19 cellular contexts compared by ENCODE assay signal in genomic region chr11:42244376-42244775, GRCh38.
DNase-seq lines count a peak whose midpoint lies in the region; ATAC-seq, FAIRE-seq and TF ChIP-seq lines count a peak whose summit lies in the region.
"Had no signal": no experiment of that assay in that cellular context is flagged by ENCODE, and none has a peak within 500 bp of the region (broad histone marks: within the 10 kb centered on the region; RNA-seq: fewer than 3 reads in every experiment).

No MANE protein-coding gene starts in this region.

- H4K20me1 ChIP-seq in GM23338 (replicated peaks; ENCODE audit: insufficient read depth) (no peaks in the 10 kb centered on the region), neural progenitor cell (ENCODE audit: low read depth) (no peaks in the 10 kb centered on the region)
- H4K20me1 ChIP-seq: BLaER1 had no signal

- no peak for FAIRE-seq in pancreas (lab: Jason Lieb, UNC)
- FAIRE-seq: GM12891, GM18507 had no signal

- no peaks in the 10 kb centered on the region for H3K27me3 ChIP-seq in GM23338 (ENCODE audit: insufficient read depth)
- no peaks in the 10 kb centered on the region for H3K27me3 ChIP-seq in neural progenitor cell
- no peaks in the 10 kb centered on the region for H3K27me3 ChIP-seq in pancreas
- H3K27me3 ChIP-seq: BLaER1 had no signal

- no peaks in the 10 kb centered on the region for H3K36me3 ChIP-seq in GM23338 (ENCODE audit: insufficient read depth)
- no peaks in the 10 kb centered on the region for H3K36me3 ChIP-seq in neural progenitor cell
- H3K36me3 ChIP-seq in pancreas = no peaks in the 10 kb centered on the region
- H3K36me3 ChIP-seq: BLaER1 had no signal

- CTCF ChIA-PET in WTC11 (lab: Charles Lee) = no interaction called here

- H3F3A ChIP-seq in GM23338 (replicated peaks; ENCODE audit: low read depth) (no peaks in the 10 kb centered on the region), neural progenitor cell (ENCODE audit: low read depth) (peaks cover 11% of the 10 kb centered on the region)

- H2AFZ ChIP-seq in GM23338 (peak overlapping the region; percentile 77), neural progenitor cell (replicated peaks) (peak overlapping the region; percentile 63)
- H2AFZ ChIP-seq: GM23248 had no signal

- no peaks in the 10 kb centered on the region for H3K9me3 ChIP-seq in neural progenitor cell (ENCODE audit: low read depth)
- H3K9me3 ChIP-seq in pancreas = no peaks in the 10 kb centered on the region
- H3K9me3 ChIP-seq: BLaER1 had no signal

- H3K9ac ChIP-seq in neural progenitor cell = no peak overlapping the region
- H3K9ac ChIP-seq: BLaER1, GM23248 had no signal

- H3K4me3 Mint-ChIP-seq in GM23338 (no peak overlapping the region), WTC11 (no peak overlapping the region), neural progenitor cell (no peak overlapping the region)
- H3K4me3 Mint-ChIP-seq: CD14-positive monocyte; CD4-positive, alpha-beta memory T cell had no signal

- H3K27me3 Mint-ChIP-seq in GM23338 (ENCODE audit: insufficient read depth, low read depth, poor library complexity) = no peaks in the 10 kb centered on the region
- H3K27me3 Mint-ChIP-seq in WTC11 (ENCODE audit: low read depth) = peaks cover 6% of the 10 kb centered on the region; the same call in 1 of the 2 replicates
- no peaks in the 10 kb centered on the region for H3K27me3 Mint-ChIP-seq in neural progenitor cell (ENCODE audit: insufficient read depth, low read depth)
- H3K27me3 Mint-ChIP-seq: CD4-positive, alpha-beta memory T cell had no signal

- peaks cover 8% of the 10 kb centered on the region for H3K4me1 Mint-ChIP-seq in GM23338
- H3K4me1 Mint-ChIP-seq in WTC11 = peaks cover 29% of the 10 kb centered on the region
- peaks cover 24% of the 10 kb centered on the region for H3K4me1 Mint-ChIP-seq in neural progenitor cell
- H3K4me1 Mint-ChIP-seq: CD14-positive monocyte; CD4-positive, alpha-beta memory T cell had no signal

- intact Hi-C loops in pancreas (cut with DNase I) = no loop called here

- WGBS in pancreas, 2 donors = 57 to 60% methylated on average over 1 of the region's 1 CpG

- ATAC-seq in GM23338 (no peak; the same call in 2 of the 3 replicates), WTC11 (peak; percentile 65), HG03342 (IDR thresholded peaks at IDR 0.05; ENCODE audit: unreplicated experiment) (no peak), pancreas (no peak)

- H3K27ac ChIP-seq in GM23338 (ENCODE audit: low read depth) (no peak overlapping the region), neural progenitor cell (no peak overlapping the region), pancreas (no peak overlapping the region)
- H3K27ac ChIP-seq: BLaER1, GM23248 had no signal

- POLR2A ChIA-PET in WTC11 (lab: Charles Lee) = no interaction called here

- H3K27ac Mint-ChIP-seq in GM23338 = no peak overlapping the region
- H3K27ac Mint-ChIP-seq in WTC11 = peak overlapping the region; percentile 79; the same call in 1 of the 2 replicates
- no peak overlapping the region for H3K27ac Mint-ChIP-seq in neural progenitor cell
- H3K27ac Mint-ChIP-seq: CD14-positive monocyte; CD4-positive, alpha-beta memory T cell had no signal

- peaks cover 4% of the 10 kb centered on the region; the same call in 2 of the 3 replicates for H3K36me3 Mint-ChIP-seq in GM23338 (ENCODE audit: low read depth)
- H3K36me3 Mint-ChIP-seq in WTC11 = no peaks in the 10 kb centered on the region
- no peaks in the 10 kb centered on the region for H3K36me3 Mint-ChIP-seq in neural progenitor cell
- H3K36me3 Mint-ChIP-seq: CD14-positive monocyte; CD4-positive, alpha-beta memory T cell had no signal

- H3K4me1 ChIP-seq in GM23338 (ENCODE audit: insufficient read depth) (peaks cover 15% of the 10 kb centered on the region), neural progenitor cell (peaks cover 24% of the 10 kb centered on the region), pancreas (no peaks in the 10 kb centered on the region)
- H3K4me1 ChIP-seq: BLaER1 had no signal

- H3K79me2 ChIP-seq in GM23338 (replicated peaks; ENCODE audit: insufficient read depth) (no peaks in the 10 kb centered on the region), neural progenitor cell (ENCODE audit: low read depth) (no peaks in the 10 kb centered on the region)

- peaks cover 79% of the 10 kb centered on the region for H3K9me3 Mint-ChIP-seq in GM23338
- no peaks in the 10 kb centered on the region for H3K9me3 Mint-ChIP-seq in WTC11
- peaks cover 5% of the 10 kb centered on the region for H3K9me3 Mint-ChIP-seq in neural progenitor cell

- H3K9me2 ChIP-seq in GM23338 (ENCODE audit: insufficient read depth) = no peaks in the 10 kb centered on the region

- no peak for TF ChIP-seq CTCF in GM23338 (conservative IDR thresholded peaks at IDR 0.05; ENCODE audit: low read depth in 2 of 2)
- TF ChIP-seq CTCF in WTC11 (IDR thresholded peaks at IDR 0.05) = no peak
- no peak for TF ChIP-seq CTCF in neural progenitor cell (IDR thresholded peaks at IDR 0.05)
- no peak for TF ChIP-seq CTCF in pancreas (IDR thresholded peaks at IDR 0.05)

- 0 out of 2 replicates have a peak overlapping the region, but pooled peaks have one; percentile 13 for H3K4me2 ChIP-seq in GM23338
- H3K4me2 ChIP-seq in neural progenitor cell = no peak overlapping the region
- H3K4me2 ChIP-seq: BLaER1 had no signal

- H3K4me3 ChIP-seq in GM23338 = no peak overlapping the region
- H3K4me3 ChIP-seq in neural progenitor cell = no peak overlapping the region
- H3K4me3 ChIP-seq in pancreas = no peak overlapping the region
- H3K4me3 ChIP-seq: BLaER1, GM23248 had no signal

- DNase-seq in GM23338 (ENCODE audit: low spot score) = no peak
- DNase-seq in WTC11 (ENCODE audit: low spot score) = no peak
- peak; percentile 12 for DNase-seq in iPS-NIHi7 (ENCODE audit: extremely low spot score)
- DNase-seq in neural progenitor cell (ENCODE audit: low spot score) = no peak
- DNase-seq in epidermal melanocyte (ENCODE audit: insufficient read length, low spot score) = no peak
- no peak for DNase-seq in pancreas
- DNase-seq: 8988T; CD4-positive, alpha-beta memory T cell; DMS 273 treated with DMSO at 0.1 percent for 48 hours; DMS53; DND-41; EL; GM23248; H7 had no signal

TF ChIP-seq in GM23338, 12 proteins besides CTCF, POLR2A, EP300 and RAD21:
- no peak for TF ChIP-seq CREB1 (CRISPR knock-in tag; IDR thresholded peaks at IDR 0.05; ENCODE audit: low read depth)
- TF ChIP-seq NANOG (IDR thresholded peaks at IDR 0.05; ENCODE audit: borderline replicate concordance) = no peak
- TF ChIP-seq ETS1 (IDR thresholded peaks at IDR 0.05) = no peak
- no peak for TF ChIP-seq ZNF331 (CRISPR knock-in tag; IDR thresholded peaks at IDR 0.05; ENCODE audit: low read depth)
- no peak for TF ChIP-seq EZH2 (IDR thresholded peaks at IDR 0.05; ENCODE audit: low read depth, unreplicated experiment)
- no peak for TF ChIP-seq POLR2AphosphoS5 (IDR thresholded peaks at IDR 0.05; ENCODE audit: low read depth)
- TF ChIP-seq EZH2phosphoT487 (IDR thresholded peaks at IDR 0.05; ENCODE audit: unreplicated experiment) = no peak

TF ChIP-seq in WTC11, 78 proteins besides CTCF, POLR2A, EP300 and RAD21:
- TF ChIP-seq ZNF121 (CRISPR knock-in tag; IDR thresholded peaks at IDR 0.05) (no peak), ERG (CRISPR knock-in tag; IDR thresholded peaks at IDR 0.05) (no peak), E2F5 (CRISPR knock-in tag; IDR thresholded peaks at IDR 0.05) (no peak), IRF2 (CRISPR knock-in tag; IDR thresholded peaks at IDR 0.05; ENCODE audit: borderline replicate concordance, low read depth) (no peak), NFATC4 (CRISPR knock-in tag; IDR thresholded peaks at IDR 0.05) (no peak), TEAD4 (CRISPR knock-in tag; IDR thresholded peaks at IDR 0.05) (no peak), PRRX2 (CRISPR knock-in tag; IDR thresholded peaks at IDR 0.05) (no peak)
